8 cellular contexts compared by ENCODE assay signal in the genomic region with DNA sequence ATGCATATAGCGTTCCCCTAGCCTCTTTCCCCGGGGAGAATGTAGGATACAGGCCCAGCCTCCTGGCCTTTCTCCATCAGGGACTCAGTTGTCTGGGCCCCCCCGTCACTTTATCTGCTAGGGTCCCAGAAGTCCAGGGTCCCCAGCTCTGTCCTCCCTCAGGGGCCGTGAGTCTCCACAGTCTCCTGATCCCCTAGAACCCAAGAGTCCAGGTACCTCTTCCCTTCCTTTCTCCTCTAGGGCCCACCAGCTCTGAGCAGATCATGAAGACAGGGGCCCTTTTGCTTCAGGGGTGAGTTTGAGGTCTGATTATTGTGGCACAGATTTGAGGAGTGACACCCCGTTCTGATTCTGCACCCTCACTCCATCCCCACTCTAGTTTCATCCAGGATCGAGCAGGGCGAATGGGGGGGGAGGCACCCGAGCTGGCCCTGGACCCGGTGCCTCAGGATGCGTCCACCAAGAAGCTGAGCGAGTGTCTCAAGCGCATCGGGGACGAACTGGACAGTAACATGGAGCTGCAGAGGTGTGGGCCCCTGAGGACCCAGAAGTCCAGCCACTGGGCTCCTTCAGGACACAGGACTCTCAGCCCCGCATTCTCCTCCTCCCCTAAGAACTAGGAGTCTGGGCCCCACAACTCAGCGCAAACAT. TPM values are rescaled to one million over a fixed set of nuclear protein-coding genes. Genes with fewer than 3 reads are reported as not detected.
DNase-seq lines count a peak whose midpoint lies in the region; ATAC-seq, FAIRE-seq and TF ChIP-seq lines count a peak whose summit lies in the region.

No MANE protein-coding gene starts in this region.

- intact Hi-C loops in lower leg skin (cut with DNase I; ENCODE audit: low total_unique reads): no loop called here

- H3K27ac Mint-ChIP-seq in activated T-cell treated with anti-CD3 and anti-CD28 coated beads, Interleukin-2, amount 50 U/mL, for 24 hours: peak overlapping the region; percentile 93
- peak overlapping the region; percentile 96 for H3K27ac Mint-ChIP-seq in astrocyte (ENCODE audit: unreplicated experiment)

- no peaks in the 10 kb centered on the region for H4K20me1 ChIP-seq in astrocyte (ENCODE audit: insufficient read depth, low read length)

- TF ChIP-seq EP300 in tibial nerve (IDR thresholded peaks at IDR 0.05): no peak

- H3K36me3 Mint-ChIP-seq in activated T-cell treated with anti-CD3 and anti-CD28 coated beads, Interleukin-2, amount 50 U/mL, for 24 hours (ENCODE audit: low read depth): peaks cover 40% of the 10 kb centered on the region
- peaks cover 16% of the 10 kb centered on the region for H3K36me3 Mint-ChIP-seq in astrocyte (ENCODE audit: low read depth, unreplicated experiment)

- 47 to 58% methylated on average over 11 to 15 of the region's 16 CpGs for WGBS in lower leg skin, 2 donors
- WGBS in tibial nerve, 2 donors: 46 to 52% methylated on average over 16 of the region's 16 CpGs

- H3K4me3 ChIP-seq in astrocyte (ENCODE audit: insufficient read depth, low read depth, low read length) (peak overlapping the region; percentile 83), lower leg skin (ENCODE audit: low read depth, poor library complexity, severe bottlenecking) (peak overlapping the region; percentile 61), tibial nerve (peak overlapping the region; percentile 60 to 97 (median 92))

- no peak for FAIRE-seq in astrocyte (lab: Jason Lieb, UNC)

- peak overlapping the region; percentile 91 for H3K27ac ChIP-seq in astrocyte (ENCODE audit: low read depth, low read length)
- peak overlapping the region; percentile 60 to 95 (median 88) for H3K27ac ChIP-seq in tibial nerve

- H3K27me3 ChIP-seq in astrocyte (ENCODE audit: insufficient read depth, low read length) (no peaks in the 10 kb centered on the region), tibial nerve (no peaks in the 10 kb centered on the region)

- H3K4me1 ChIP-seq in astrocyte (ENCODE audit: insufficient read depth, low read length) (peaks cover 12% of the 10 kb centered on the region), tibial nerve (peaks cover 0 to 21% (median 12%) of the 10 kb centered on the region in 4 donors)

- H3K9me3 Mint-ChIP-seq in activated T-cell treated with anti-CD3 and anti-CD28 coated beads, Interleukin-2, amount 50 U/mL, for 24 hours: no peaks in the 10 kb centered on the region
- peaks cover 3% of the 10 kb centered on the region for H3K9me3 Mint-ChIP-seq in astrocyte (ENCODE audit: unreplicated experiment)

- H2AFZ ChIP-seq in astrocyte (ENCODE audit: low read depth, low read length): peak overlapping the region; percentile 81

- peaks cover 35% of the 10 kb centered on the region for H3K79me2 ChIP-seq in astrocyte (ENCODE audit: insufficient read depth, low read length)

- H3K27me3 Mint-ChIP-seq in activated T-cell treated with anti-CD3 and anti-CD28 coated beads, Interleukin-2, amount 50 U/mL, for 24 hours: no peaks in the 10 kb centered on the region
- H3K27me3 Mint-ChIP-seq in astrocyte (ENCODE audit: low read depth, unreplicated experiment): no peaks in the 10 kb centered on the region

- TF ChIP-seq POLR2A in lower leg skin (IDR thresholded peaks at IDR 0.05): no peak
- TF ChIP-seq POLR2A in tibial nerve (IDR thresholded peaks at IDR 0.05): no peak

- peaks cover 5% of the 10 kb centered on the region for H3K36me3 ChIP-seq in astrocyte (ENCODE audit: insufficient read depth, low read length)
- H3K36me3 ChIP-seq in tibial nerve: peaks cover 0 to 18% (median 0%) of the 10 kb centered on the region in 3 donors

- H3K4me1 Mint-ChIP-seq in activated T-cell treated with anti-CD3 and anti-CD28 coated beads, Interleukin-2, amount 50 U/mL, for 24 hours (ENCODE audit: low read depth): peaks cover 33% of the 10 kb centered on the region
- peaks cover 19% of the 10 kb centered on the region for H3K4me1 Mint-ChIP-seq in astrocyte (ENCODE audit: low read depth, unreplicated experiment)

- H3K9ac ChIP-seq in astrocyte (ENCODE audit: low read length): peak overlapping the region; percentile 96

- TF ChIP-seq CTCF in astrocyte (IDR thresholded peaks at IDR 0.05; ENCODE audit: insufficient read depth, low read depth, low read length) (no peak), lower leg skin (IDR thresholded peaks at IDR 0.05) (no peak), tibial nerve (IDR thresholded peaks at IDR 0.05) (no peak)

- H3K9me3 ChIP-seq in astrocyte (ENCODE audit: insufficient read depth, low read depth, low read length) (no peaks in the 10 kb centered on the region), tibial nerve (no peaks in the 10 kb centered on the region)

- DNase-seq in activated T-cell treated with anti-CD3 and anti-CD28 coated beads, Interleukin-2, amount 50 U/mL, for 24 hours: no peak
- DNase-seq in activated T-cell treated with anti-CD3 and anti-CD28 coated beads, Interleukin-2, amount 50 U/mL, for 48 hours: no peak
- DNase-seq in astrocyte (ENCODE audit: low read depth): no peak
- no peak for DNase-seq in lower leg skin (ENCODE audit: low spot score in 2 of 2)
- no peak for DNase-seq in tibial nerve (ENCODE audit: low spot score in 2 of 2)

- ATAC-seq in GM21717 (IDR thresholded peaks at IDR 0.05; ENCODE audit: unreplicated experiment): no peak
- ATAC-seq in GM21447 (IDR thresholded peaks at IDR 0.05; ENCODE audit: unreplicated experiment): no peak
- ATAC-seq in GM21529 (IDR thresholded peaks at IDR 0.05; ENCODE audit: unreplicated experiment): no peak

- peak overlapping the region; percentile 88 for H3K4me3 Mint-ChIP-seq in activated T-cell treated with anti-CD3 and anti-CD28 coated beads, Interleukin-2, amount 50 U/mL, for 24 hours
- peak overlapping the region; percentile 93 for H3K4me3 Mint-ChIP-seq in astrocyte (ENCODE audit: unreplicated experiment)

- peak overlapping the region; percentile 98 for H3K4me2 ChIP-seq in astrocyte (ENCODE audit: low read length)

RNA-seq across cellular contexts. Expression of a gene that starts 0.8 kb away (rescaled TPM):
- total RNA-seq in astrocyte: 169 and 174 TPM in 2 replicates
- 10 to 100 TPM; 15.5 to 36.3 (median 31.1) TPM for total RNA-seq in lower leg skin
- total RNA-seq in tibial nerve: 10 to 100 TPM; 31.4 to 61.2 (median 38.4) TPM

RNA-seq across cellular contexts. Expression of a gene that starts 9.7 kb away (rescaled TPM):
- total RNA-seq in astrocyte (3,402 and 4,020 TPM in 2 replicates), lower leg skin (1,000 to 10,000 TPM; 1,012 to 1,617 (median 1,174) TPM), tibial nerve (1,000 to 10,000 TPM; 5,480 to 8,362 (median 5,857) TPM)

RNA-seq across cellular contexts. Expression of a gene that starts 21.9 kb away (rescaled TPM):
- total RNA-seq in astrocyte (0.45 TPM in 1 of 2 replicates, not detected in the other), lower leg skin (not detected), tibial nerve (1 to 10 TPM in 1 of 4 donors, not detected in 3; 1.2 TPM)

RNA-seq across cellular contexts. Expression of a gene that starts 37.7 kb away (rescaled TPM):
- total RNA-seq in astrocyte (86.0 and 86.8 TPM in 2 replicates), lower leg skin (10 to 100 TPM; 16.4 to 33.3 (median 20.5) TPM), tibial nerve (10 to 100 TPM; 28.8 to 42.0 (median 31.0) TPM)

RNA-seq across cellular contexts. Expression of a gene that starts 38.3 kb away (rescaled TPM):
- 105 and 106 TPM in 2 replicates for total RNA-seq in astrocyte
- total RNA-seq in lower leg skin: 10 to 100 TPM; 61.3 to 83.8 (median 83.3) TPM
- total RNA-seq in tibial nerve: 100 to 1,000 TPM in 1 of 4 donors, 10 to 100 TPM in 3; 69.2 to 120 (median 78.5) TPM
